In the genomic region with DNA sequence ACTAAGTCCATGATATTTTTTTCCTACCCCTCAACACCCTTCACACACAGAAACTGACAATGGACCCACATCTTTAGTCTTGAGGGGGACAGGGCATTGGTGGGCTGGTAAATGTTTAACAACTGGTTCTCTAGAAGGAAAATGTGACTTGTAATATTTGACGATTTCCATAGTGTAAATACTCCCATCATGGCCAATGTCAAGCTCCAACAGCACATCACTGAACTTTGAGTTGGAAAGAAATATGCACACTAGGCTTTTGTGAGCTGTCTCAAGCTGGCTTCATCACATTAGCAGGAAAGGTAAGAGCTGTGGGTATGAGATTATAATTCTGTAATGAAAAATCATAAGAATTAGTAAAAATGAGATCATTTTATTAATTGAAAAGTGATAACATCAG, we compare ENCODE assay signal across 33 cellular contexts.
"Had no signal": no experiment of that assay in that cellular context is flagged by ENCODE, and none has a peak within 500 bp of the region (broad histone marks: within the 10 kb centered on the region; RNA-seq: fewer than 3 reads in every experiment).

No MANE protein-coding gene starts in this region.

- DNase-seq: activated effector memory CD4-positive, alpha-beta T cell treated with anti-CD3 and anti-CD28 coated beads, Interleukin-2, amount 50 U/mL, for 16 hours; activated effector memory CD4-positive, alpha-beta T cell treated with Interleukin-2 at 50 U/mL for 16 hours; activated gamma-delta T cell; activated gamma-delta T cell treated with Interleukin-2 at 50 U/mL for 16 hours; activated naive CD4-positive, alpha-beta T cell; activated naive CD4-positive, alpha-beta T cell treated with anti-CD3 and anti-CD28 coated beads for 36 hours; activated naive CD4-positive, alpha-beta T cell treated with anti-CD3 and anti-CD28 coated beads, Interleukin-2, amount 10 ng/mL, durations not matched to agents 7 days and 5 days; activated naive CD4-positive, alpha-beta T cell treated with anti-CD3 and anti-CD28 coated beads, Interleukin-2, amount 50 U/mL, for 16 hours; activated naive CD4-positive, alpha-beta T cell treated with Interleukin-2 at 50 U/mL for 16 hours; activated naive CD8-positive, alpha-beta T cell treated with anti-CD3 and anti-CD28 coated beads for 36 hours; activated naive CD8-positive, alpha-beta T cell treated with anti-CD3 and anti-CD28 coated beads, Interleukin-2, amount 10 ng/mL, durations not matched to agents 7 days and 5 days; activated naive CD8-positive, alpha-beta T cell treated with anti-CD3 and anti-CD28 coated beads, Interleukin-2, amount 50 U/mL, for 24 hours; activated T-cell treated with anti-CD3 and anti-CD28 coated beads, Interleukin-2, amount 50 U/mL, for 24 hours; activated T-cell treated with anti-CD3 and anti-CD28 coated beads, Interleukin-2, amount 50 U/mL, for 4 hours; activated T-cell treated with anti-CD3 and anti-CD28 coated beads, Interleukin-2, amount 50 U/mL, for 48 hours; activated T-cell treated with anti-CD3 and anti-CD28 coated beads, Interleukin-2, amount 50 U/mL, for 72 hours; adrenal gland; amniotic stem cell; amygdala; anterior cingulate cortex; aorta; body of pancreas; brain microvascular endothelial cell; caudate nucleus; central memory CD4-positive, alpha-beta T cell; cerebellar nuclear complex had no signal

- ATAC-seq: activated naive CD4-positive, alpha-beta T cell treated with anti-CD3 and anti-CD28 coated beads, Interleukin-2, amount 50 U/mL, for 72 hours; activated naive CD8-positive, alpha-beta T cell treated with anti-CD3 and anti-CD28 coated beads, Interleukin-2, amount 50 U/mL, for 24 hours; activated T-cell treated with anti-CD3 and anti-CD28 coated beads, Interleukin-2, amount 50 U/mL, for 4 hours; activated T-cell treated with anti-CD3 and anti-CD28 coated beads, Interleukin-2, amount 50 U/mL, for 72 hours; activated T-helper 17 cell treated with anti-CD3 and anti-CD28 coated beads, Interleukin-2, amount 50 U/mL, for 72 hours; body of pancreas had no signal

- H3K4me3 ChIP-seq: adrenal gland, ascending aorta, body of pancreas, breast epithelium, cardiac muscle cell had no signal

- H3K36me3 ChIP-seq: adrenal gland, ascending aorta, brain microvascular endothelial cell, breast epithelium, cardiac muscle cell had no signal

- FAIRE-seq: astrocyte, bronchial epithelial cell had no signal

- H3K9me3 ChIP-seq: adrenal gland, ascending aorta, body of pancreas, breast epithelium had no signal

- H3K27me3 ChIP-seq: adrenal gland, ascending aorta, body of pancreas, brain microvascular endothelial cell, breast epithelium, cardiac muscle cell had no signal

- H3K27ac ChIP-seq: adrenal gland, ascending aorta, body of pancreas, brain microvascular endothelial cell, breast epithelium, cardiac muscle cell had no signal

- H3K4me1 ChIP-seq: adrenal gland, ascending aorta, body of pancreas, breast epithelium had no signal
